In genomic region chr7:132319481-132319880, GRCh38 we compare ENCODE assay signal across 14 cellular contexts.
DNase-seq lines count a peak whose midpoint lies in the region; ATAC-seq and TF ChIP-seq lines count a peak whose summit lies in the region.
"Had no signal": no experiment of that assay in that cellular context is flagged by ENCODE, and none has a peak within 500 bp of the region (broad histone marks: within the 10 kb centered on the region; RNA-seq: fewer than 3 reads in every experiment).

No MANE protein-coding gene starts in this region.

- peak overlapping the region; percentile 60; the same call in 1 of the 2 replicates for H3K4me2 ChIP-seq in DND-41 (ENCODE audit: insufficient read depth, low read length)

- CTCF ChIA-PET in activated CD4-positive, alpha-beta T cell treated with anti-CD3 and anti-CD28 coated beads, Interleukin-2, amount 10 ng/mL, durations not matched to agents 7 days and 5 days (lab: Charles Lee): interaction anchor here (1.4 to 1.8 kb wide), 4 partner anchors 13 to 263 kb away, joined by 3 to 13 read pairs (median 6); no protein-coding TSS in a partner anchor

- peaks cover 7% of the 10 kb centered on the region for H3K9me3 Mint-ChIP-seq in activated CD4-positive, alpha-beta T cell treated with anti-CD3 and anti-CD28 coated beads, Interleukin-2, amount 10 ng/mL, durations not matched to agents 7 days and 5 days
- no peaks in the 10 kb centered on the region for H3K9me3 Mint-ChIP-seq in activated T-helper 2 cell treated with anti-CD3 and anti-CD28 coated beads, Interferon-gamma antibody, Interleukin-2, Interleukin-4, amounts not matched to agents 10 μg/mL and 5 μg/mL and 100 μg/mL, durations not matched to agents 14 hours and 24 hours and 36 hours
- H3K9me3 Mint-ChIP-seq in glutamatergic neuron (ENCODE audit: unreplicated experiment): peaks cover 14% of the 10 kb centered on the region
- H3K9me3 Mint-ChIP-seq: HFFc6 had no signal

- peak overlapping the region; percentile 7 for H3K27ac Mint-ChIP-seq in activated CD4-positive, alpha-beta T cell treated with anti-CD3 and anti-CD28 coated beads, Interleukin-2, amount 10 ng/mL, durations not matched to agents 7 days and 5 days
- H3K27ac Mint-ChIP-seq in activated T-helper 2 cell treated with anti-CD3 and anti-CD28 coated beads, Interferon-gamma antibody, Interleukin-2, Interleukin-4, amounts not matched to agents 10 μg/mL and 5 μg/mL and 100 μg/mL, durations not matched to agents 14 hours and 24 hours and 36 hours: no peak overlapping the region
- no peak overlapping the region for H3K27ac Mint-ChIP-seq in glutamatergic neuron (ENCODE audit: unreplicated experiment)
- H3K27ac Mint-ChIP-seq: CD8-positive, alpha-beta T cell; HFFc6 had no signal

- H3K4me3 ChIP-seq in DND-41 (ENCODE audit: low read depth in 1 of 2, low read length in 2 of 2): no peak overlapping the region
- no peak overlapping the region for H3K4me3 ChIP-seq in left lung
- H3K4me3 ChIP-seq: A549, K562, SJSA1 had no signal

- no peak overlapping the region for H3K9ac ChIP-seq in DND-41 (ENCODE audit: low read depth, low read length)

- H3K36me3 Mint-ChIP-seq in activated CD4-positive, alpha-beta T cell treated with anti-CD3 and anti-CD28 coated beads, Interleukin-2, amount 10 ng/mL, durations not matched to agents 7 days and 5 days (ENCODE audit: low read depth): peaks cover 3% of the 10 kb centered on the region
- H3K36me3 Mint-ChIP-seq in activated T-helper 2 cell treated with anti-CD3 and anti-CD28 coated beads, Interferon-gamma antibody, Interleukin-2, Interleukin-4, amounts not matched to agents 10 μg/mL and 5 μg/mL and 100 μg/mL, durations not matched to agents 14 hours and 24 hours and 36 hours (ENCODE audit: low read depth): no peaks in the 10 kb centered on the region
- H3K36me3 Mint-ChIP-seq in glutamatergic neuron (ENCODE audit: unreplicated experiment): peaks cover 11% of the 10 kb centered on the region
- H3K36me3 Mint-ChIP-seq: CD8-positive, alpha-beta T cell had no signal

- peaks cover 21% of the 10 kb centered on the region for H3K4me1 Mint-ChIP-seq in activated CD4-positive, alpha-beta T cell treated with anti-CD3 and anti-CD28 coated beads, Interleukin-2, amount 10 ng/mL, durations not matched to agents 7 days and 5 days
- peaks cover 14% of the 10 kb centered on the region for H3K4me1 Mint-ChIP-seq in activated T-helper 2 cell treated with anti-CD3 and anti-CD28 coated beads, Interferon-gamma antibody, Interleukin-2, Interleukin-4, amounts not matched to agents 10 μg/mL and 5 μg/mL and 100 μg/mL, durations not matched to agents 14 hours and 24 hours and 36 hours (ENCODE audit: low read depth)
- peaks cover 27% of the 10 kb centered on the region for H3K4me1 Mint-ChIP-seq in glutamatergic neuron (ENCODE audit: low read depth, unreplicated experiment)

- no peaks in the 10 kb centered on the region for H4K20me1 ChIP-seq in DND-41 (ENCODE audit: insufficient read depth, low read length)

- H2AFZ ChIP-seq in DND-41 (ENCODE audit: low read depth, low read length): peak overlapping the region; percentile 48; the same call in 1 of the 2 replicates

- peaks cover 52% of the 10 kb centered on the region for H3K27me3 Mint-ChIP-seq in activated CD4-positive, alpha-beta T cell treated with anti-CD3 and anti-CD28 coated beads, Interleukin-2, amount 10 ng/mL, durations not matched to agents 7 days and 5 days
- peaks cover 32% of the 10 kb centered on the region for H3K27me3 Mint-ChIP-seq in activated T-helper 2 cell treated with anti-CD3 and anti-CD28 coated beads, Interferon-gamma antibody, Interleukin-2, Interleukin-4, amounts not matched to agents 10 μg/mL and 5 μg/mL and 100 μg/mL, durations not matched to agents 14 hours and 24 hours and 36 hours (ENCODE audit: low read depth)
- H3K27me3 Mint-ChIP-seq in glutamatergic neuron (ENCODE audit: unreplicated experiment): peaks cover 19% of the 10 kb centered on the region

- H3K36me3 ChIP-seq in DND-41 (ENCODE audit: insufficient read depth, low read length) (no peaks in the 10 kb centered on the region), left lung (no peaks in the 10 kb centered on the region)
- H3K36me3 ChIP-seq: SJSA1 had no signal

- H3K4me3 Mint-ChIP-seq in activated CD4-positive, alpha-beta T cell treated with anti-CD3 and anti-CD28 coated beads, Interleukin-2, amount 10 ng/mL, durations not matched to agents 7 days and 5 days: no peak overlapping the region
- peak overlapping the region; percentile 40 for H3K4me3 Mint-ChIP-seq in activated T-helper 2 cell treated with anti-CD3 and anti-CD28 coated beads, Interferon-gamma antibody, Interleukin-2, Interleukin-4, amounts not matched to agents 10 μg/mL and 5 μg/mL and 100 μg/mL, durations not matched to agents 14 hours and 24 hours and 36 hours (ENCODE audit: low read depth)
- H3K4me3 Mint-ChIP-seq in glutamatergic neuron (ENCODE audit: unreplicated experiment): no peak overlapping the region
- H3K4me3 Mint-ChIP-seq: HFFc6 had no signal

- TF ChIP-seq CTCF in DND-41 (IDR thresholded peaks at IDR 0.05; ENCODE audit: borderline replicate concordance, extremely low read depth, low read length, poor library complexity, severe bottlenecking) (no peak), glutamatergic neuron (IDR thresholded peaks at IDR 0.05; ENCODE audit: partially characterized antibody, unreplicated experiment) (no peak), left lung (IDR thresholded peaks at IDR 0.05) (no peak)

- intact Hi-C loops in activated T-helper 2 cell treated with anti-CD3 and anti-CD28 coated beads, Interferon-gamma antibody, Interleukin-2, Interleukin-4, amounts not matched to agents 10 μg/mL and 5 μg/mL and 100 μg/mL, durations not matched to agents 14 hours and 24 hours and 36 hours (cut with micrococcal nuclease): loop anchor here (2.0 kb wide), 1 partner anchor 75 kb away; no protein-coding TSS in a partner anchor
- intact Hi-C loops in left colon (cut with DNase I, micrococcal nuclease): loop anchor here in 1 of 2 donors (2.0 kb wide), 1 partner anchor 261 kb away; no protein-coding TSS in a partner anchor
- intact Hi-C loops in left lung (cut with DNase I): loop anchor here (5.0 to 10.0 kb wide), 2 partner anchors 255 to 263 kb away; partner anchors contain the start of gene PLXNA4 (in 1 of the 2)

- POLR2A ChIA-PET in activated CD4-positive, alpha-beta T cell treated with anti-CD3 and anti-CD28 coated beads, Interleukin-2, amount 10 ng/mL, durations not matched to agents 7 days and 5 days (lab: Charles Lee): no interaction called here

- H3K4me1 ChIP-seq in DND-41 (ENCODE audit: insufficient read depth, low read length) (peaks cover 13% of the 10 kb centered on the region), left lung (peaks cover 0 to 8% of the 10 kb centered on the region in 2 donors)
- H3K4me1 ChIP-seq: A549, SJSA1 had no signal

- in situ Hi-C loops in G401 (cut with HindIII; ENCODE audit: low sequenced_read_pairs): no loop called here

- H3K9me3 ChIP-seq in DND-41 (ENCODE audit: insufficient read depth, low read length, severe bottlenecking) (no peaks in the 10 kb centered on the region), left lung (no peaks in the 10 kb centered on the region)
- H3K9me3 ChIP-seq: A549, SJSA1 had no signal

- H3K27me3 ChIP-seq in DND-41 (ENCODE audit: insufficient read depth, low read length, poor library complexity) (peaks cover 19% of the 10 kb centered on the region), left lung (peaks cover 0 to 44% of the 10 kb centered on the region in 2 donors)

- no peak for ATAC-seq in DND-41 (ENCODE audit: insufficient read depth, low read depth)
- ATAC-seq in left colon: peak; percentile 78
- ATAC-seq in left lung: no peak

- H3K79me2 ChIP-seq in DND-41 (ENCODE audit: insufficient read depth, low read length): no peaks in the 10 kb centered on the region

- no peak for DNase-seq in activated CD4-positive, alpha-beta T cell treated with anti-CD3 and anti-CD28 coated beads, Interleukin-2, amount 10 ng/mL, durations not matched to agents 7 days and 5 days
- DNase-seq in activated CD4-positive, alpha-beta T cell treated with anti-CD3 and anti-CD28 coated beads for 48 hours: no peak
- DNase-seq in DND-41: no peak
- DNase-seq in activated T-helper 2 cell treated with anti-CD3 and anti-CD28 coated beads, Interferon-gamma antibody, Interleukin-2, Interleukin-4, amounts not matched to agents 10 μg/mL and 5 μg/mL and 100 μg/mL, durations not matched to agents 14 hours and 24 hours and 36 hours (ENCODE audit: low spot score): no peak
- DNase-seq in left colon: no peak
- DNase-seq in glutamatergic neuron: no peak
- DNase-seq in G401 (ENCODE audit: low spot score): no peak
- no peak for DNase-seq in left lung
- DNase-seq: NCI-H187 treated with DMSO at 0.1 percent for 48 hours had no signal

- H3K27ac ChIP-seq in DND-41 (ENCODE audit: low read length) (no peak overlapping the region), left lung (no peak overlapping the region)
- H3K27ac ChIP-seq: A549, SJSA1 had no signal
